In the genomic region with DNA sequence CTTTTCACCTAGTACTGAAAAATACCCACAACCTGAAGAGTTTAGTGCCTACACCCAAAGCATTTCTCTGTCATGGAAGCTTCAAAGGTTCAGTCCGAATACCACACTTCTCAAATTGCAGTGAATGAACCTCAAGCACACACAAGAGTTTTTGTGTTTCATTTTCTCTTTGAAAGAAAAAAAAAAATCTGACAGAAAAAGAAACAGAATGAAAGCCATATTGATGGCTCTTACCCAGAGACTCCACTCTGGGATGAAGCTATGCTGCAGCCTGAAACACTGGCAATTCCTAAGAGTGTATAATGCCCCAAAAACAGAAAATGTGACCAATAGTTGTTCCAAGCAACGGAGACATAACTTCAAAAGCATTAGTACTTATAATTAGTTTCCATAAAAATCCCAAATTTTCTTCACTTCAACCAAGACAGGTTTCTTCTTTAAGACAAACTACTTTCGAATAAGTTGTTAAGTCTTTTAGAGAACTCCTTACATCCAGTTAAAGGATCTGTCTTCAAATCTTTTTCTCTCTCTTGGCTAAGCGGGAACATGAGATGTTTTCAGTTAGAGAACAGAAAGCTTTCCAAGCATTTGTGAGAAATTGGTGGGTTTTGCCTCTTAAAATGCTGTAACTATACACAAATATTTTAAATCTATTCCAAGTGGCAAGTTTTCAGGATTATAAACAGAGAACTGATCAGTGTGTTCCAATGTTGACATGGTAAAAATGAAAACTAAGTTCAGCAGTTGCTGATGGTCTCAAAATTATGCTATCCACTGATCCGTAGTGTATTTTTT, we compare ENCODE assay signal across 24 cellular contexts.
DNase-seq lines count a peak whose midpoint lies in the region; ATAC-seq and TF ChIP-seq lines count a peak whose summit lies in the region.
"Had no signal": no experiment of that assay in that cellular context is flagged by ENCODE, and none has a peak within 500 bp of the region (broad histone marks: within the 10 kb centered on the region; RNA-seq: fewer than 3 reads in every experiment).

No MANE protein-coding gene starts in this region.

- H3K27ac Mint-ChIP-seq in mesothelial cell of epicardium = no peak overlapping the region
- H3K27ac Mint-ChIP-seq: activated B cell treated with CpG ODN at 0.5 μM for 24 hours; activated CD8-positive, alpha-beta T cell treated with anti-CD3 and anti-CD28 coated beads, Interleukin-2, amount 10 ng/mL, durations not matched to agents 7 days and 5 days; CD4-positive, CD25-positive, alpha-beta regulatory T cell had no signal

- peak overlapping the region; percentile 5 for H2AFZ ChIP-seq in osteoblast (ENCODE audit: low read length)

- peaks cover 91% of the 10 kb centered on the region for H3K36me3 ChIP-seq in BLaER1
- H3K36me3 ChIP-seq in endocrine pancreas (ENCODE audit: control insufficient read depth, insufficient read depth, low read length) = no peaks in the 10 kb centered on the region
- peaks cover 4% of the 10 kb centered on the region for H3K36me3 ChIP-seq in osteoblast (ENCODE audit: insufficient read depth, low read length)
- H3K36me3 ChIP-seq: esophagus muscularis mucosa, HAP-1, neutrophil had no signal

- H3K27me3 Mint-ChIP-seq in mesothelial cell of epicardium (ENCODE audit: low read depth) = peaks cover 36% of the 10 kb centered on the region
- H3K27me3 Mint-ChIP-seq: activated B cell treated with CpG ODN at 0.5 μM for 24 hours had no signal

- no peak for DNase-seq in osteoblast (ENCODE audit: insufficient read length, low spot score, missing footprints)
- no peak for DNase-seq in mesothelial cell of epicardium (ENCODE audit: low spot score in 2 of 2, unreplicated experiment in 2 of 2)
- DNase-seq in stimulated activated CD4-positive, alpha-beta T cell treated with anti-CD3 and anti-CD28 coated beads, Interleukin-2, amount 100 ng/mL, for 24 hours = no peak
- no peak for DNase-seq in GM10266 (ENCODE audit: extremely low spot score)
- DNase-seq: activated B cell treated with CpG ODN at 0.5 μM for 24 hours; activated CD8-positive, alpha-beta T cell treated with anti-CD3 and anti-CD28 coated beads, Interleukin-2, amount 10 ng/mL, durations not matched to agents 7 days and 5 days; activated T-cell treated with anti-CD3 and anti-CD28 coated beads, Interleukin-2, amount 50 U/mL, for 1 hour; CD4-positive, CD25-positive, alpha-beta regulatory T cell; DMS 273 treated with DMSO at 0.1 percent for 48 hours; effector CD4-positive, alpha-beta T cell; glutamatergic neuron; mucosa of descending colon; NCI-H2107; NCI-H524; RPMI8226; T1000 had no signal

- H3K79me2 ChIP-seq in osteoblast (ENCODE audit: insufficient read depth, low read length) = peaks cover 38% of the 10 kb centered on the region

- H3K4me1 Mint-ChIP-seq in mesothelial cell of epicardium = peaks cover 6% of the 10 kb centered on the region

- H3K4me3 ChIP-seq in BLaER1 (no peak overlapping the region), endocrine pancreas (ENCODE audit: control insufficient read depth, insufficient read depth, low read length) (peak overlapping the region; percentile 31), osteoblast (ENCODE audit: insufficient read depth, low read length) (peak overlapping the region; percentile 37)
- H3K4me3 ChIP-seq: esophagus muscularis mucosa, HAP-1, mucosa of descending colon, smooth muscle cell had no signal

- H3K9me3 Mint-ChIP-seq in mesothelial cell of epicardium = no peaks in the 10 kb centered on the region
- H3K9me3 Mint-ChIP-seq: activated B cell treated with CpG ODN at 0.5 μM for 24 hours had no signal

- ATAC-seq in HG02610 (IDR thresholded peaks at IDR 0.05; ENCODE audit: unreplicated experiment) (peak; percentile 31), GM19328 (IDR thresholded peaks at IDR 0.05; ENCODE audit: unreplicated experiment) (no peak)
- ATAC-seq: activated CD8-positive, alpha-beta T cell treated with anti-CD3 and anti-CD28 coated beads, Interleukin-2, amount 10 ng/mL, durations not matched to agents 7 days and 5 days; mucosa of descending colon had no signal

- H3K9ac ChIP-seq in BLaER1 (no peak overlapping the region), endocrine pancreas (ENCODE audit: control insufficient read depth, insufficient read depth, low read length) (no peak overlapping the region)

- no peak overlapping the region for H3K4me3 Mint-ChIP-seq in mesothelial cell of epicardium
- H3K4me3 Mint-ChIP-seq: activated B cell treated with CpG ODN at 0.5 μM for 24 hours; activated CD8-positive, alpha-beta T cell treated with anti-CD3 and anti-CD28 coated beads, Interleukin-2, amount 10 ng/mL, durations not matched to agents 7 days and 5 days; CD4-positive, CD25-positive, alpha-beta regulatory T cell had no signal

- H3K9me3 ChIP-seq in BLaER1 (no peaks in the 10 kb centered on the region), endocrine pancreas (ENCODE audit: control insufficient read depth, low read length) (no peaks in the 10 kb centered on the region), osteoblast (ENCODE audit: low read depth, low read length) (no peaks in the 10 kb centered on the region)
- H3K9me3 ChIP-seq: esophagus muscularis mucosa, HAP-1, mucosa of descending colon, neutrophil had no signal

- TF ChIP-seq CTCF in osteoblast (IDR thresholded peaks at IDR 0.05; ENCODE audit: extremely low read depth, low read depth, low read length) (no peak), mesothelial cell of epicardium (IDR thresholded peaks at IDR 0.05; ENCODE audit: unreplicated experiment) (no peak), GM10266 (IDR thresholded peaks at IDR 0.05; ENCODE audit: control insufficient read depth, insufficient read depth, low read depth, missing control alignments) (no peak)

- H3K27ac ChIP-seq in BLaER1 = no peak overlapping the region
- H3K27ac ChIP-seq in osteoblast (ENCODE audit: low read depth, low read length) = peak overlapping the region; percentile 33
- H3K27ac ChIP-seq: neutrophil had no signal

- H3K4me1 ChIP-seq in BLaER1 (peaks cover 95% of the 10 kb centered on the region), endocrine pancreas (ENCODE audit: control insufficient read depth, insufficient read depth, low read length) (no peaks in the 10 kb centered on the region), osteoblast (ENCODE audit: insufficient read depth, low read length) (peaks cover 55% of the 10 kb centered on the region)
- H3K4me1 ChIP-seq: HAP-1 had no signal

- no peaks in the 10 kb centered on the region for H3K36me3 Mint-ChIP-seq in mesothelial cell of epicardium
- H3K36me3 Mint-ChIP-seq: CD4-positive, CD25-positive, alpha-beta regulatory T cell had no signal

- H3K4me2 ChIP-seq in BLaER1 (peak overlapping the region; percentile 32), osteoblast (ENCODE audit: insufficient read depth, low read length) (peak overlapping the region; percentile 52)
- H3K4me2 ChIP-seq: smooth muscle cell had no signal

- peaks cover 100% of the 10 kb centered on the region for H4K20me1 ChIP-seq in BLaER1
- no peaks in the 10 kb centered on the region for H4K20me1 ChIP-seq in osteoblast (ENCODE audit: insufficient read depth, low read length)

- H3K27me3 ChIP-seq in BLaER1 (no peaks in the 10 kb centered on the region), endocrine pancreas (ENCODE audit: control insufficient read depth, insufficient read depth, low read length) (no peaks in the 10 kb centered on the region), osteoblast (ENCODE audit: insufficient read depth, low read length) (no peaks in the 10 kb centered on the region)
- H3K27me3 ChIP-seq: neutrophil had no signal
